ENCODE assay signal across 3 cellular contexts in the genomic region with DNA sequence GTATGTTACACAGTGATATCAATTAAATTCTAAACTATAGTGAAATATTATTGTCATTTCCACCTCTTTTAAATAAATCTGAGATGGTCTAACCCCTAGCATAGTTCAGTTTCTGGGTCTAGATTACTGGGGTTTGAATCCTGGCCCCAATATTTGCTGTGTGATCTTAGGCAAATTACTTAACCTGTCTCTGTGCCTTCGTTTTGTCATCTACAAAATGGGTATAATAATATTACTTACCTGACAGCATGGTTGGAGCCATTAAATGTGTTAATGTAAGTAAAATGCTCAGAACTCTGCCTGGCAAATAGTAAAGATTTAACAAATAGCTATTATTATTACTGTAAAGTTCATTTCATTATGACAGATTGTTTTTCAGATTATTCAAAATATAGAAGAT.
A peak's percentile ranks its signal among the peaks of the same experiment; 100 is the strongest.
TF ChIP-seq lines count a peak whose summit lies in the region.

No MANE protein-coding gene starts in this region.

TF ChIP-seq in A549, 52 proteins besides CTCF, POLR2A, EP300 and RAD21:
- TF ChIP-seq MYC (IDR thresholded peaks at IDR 0.05; ENCODE audit: borderline replicate concordance, low read length): no peak
- TF ChIP-seq KDM1A (IDR thresholded peaks at IDR 0.05; ENCODE audit: low read depth): peak; percentile 57; the same call in 1 of the 2 replicates

TF ChIP-seq in HCT116, 20 proteins besides CTCF, POLR2A, EP300 and RAD21:
- TF ChIP-seq CEBPB (IDR thresholded peaks at IDR 0.05; ENCODE audit: low read depth): no peak
- TF ChIP-seq REST (IDR thresholded peaks at IDR 0.05; ENCODE audit: low read depth): no peak
- TF ChIP-seq, protein P1, sequence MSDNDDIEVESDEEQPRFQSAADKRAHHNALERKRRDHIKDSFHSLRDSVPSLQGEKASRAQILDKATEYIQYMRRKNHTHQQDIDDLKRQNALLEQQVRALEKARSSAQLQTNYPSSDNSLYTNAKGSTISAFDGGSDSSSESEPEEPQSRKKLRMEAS (IDR thresholded peaks at IDR 0.05): 0 out of 2 replicates have a peak, but pooled peaks have one; percentile 23
- TF ChIP-seq ZNF274 (IDR thresholded peaks at IDR 0.05; ENCODE audit: low read depth, low read length): no peak
- TF ChIP-seq ATF3 (IDR thresholded peaks at IDR 0.05): no peak
- TF ChIP-seq CBX3 (IDR thresholded peaks at IDR 0.05; ENCODE audit: low read depth): 0 out of 2 replicates have a peak, but pooled peaks have one; percentile 24
- no peak for TF ChIP-seq YY1 (IDR thresholded peaks at IDR 0.05; ENCODE audit: extremely low read depth, insufficient replicate concordance, low read depth, low read length)

TF ChIP-seq in K562, 482 proteins besides CTCF, POLR2A, EP300 and RAD21:
- TF ChIP-seq MBD2 (IDR thresholded peaks at IDR 0.05; ENCODE audit: borderline replicate concordance, low read depth) (no peak), BCOR (IDR thresholded peaks at IDR 0.05) (peak; percentile 74; the same call in 1 of the 2 replicates), ADNP (tag; IDR thresholded peaks at IDR 0.05) (peak; percentile 70), RBM25 (IDR thresholded peaks at IDR 0.05; ENCODE audit: low read depth, low read length, severe bottlenecking) (peak; percentile 84), ZNF436 (CRISPR knock-in tag; IDR thresholded peaks at IDR 0.05) (no peak), KDM1A (IDR thresholded peaks at IDR 0.05) (peak; percentile 40 to 55; a peak in 2 of 4 replicates)
- TF ChIP-seq, protein P2, sequence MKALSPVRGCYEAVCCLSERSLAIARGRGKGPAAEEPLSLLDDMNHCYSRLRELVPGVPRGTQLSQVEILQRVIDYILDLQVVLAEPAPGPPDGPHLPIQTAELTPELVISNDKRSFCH (CRISPR knock-in tag; IDR thresholded peaks at IDR 0.05): no peak
- TF ChIP-seq, protein P2 (tag; IDR thresholded peaks at IDR 0.05): no peak
